8 cellular contexts compared by ENCODE assay signal in genomic region chr1:159921700-159922498, GRCh38. TPM values are rescaled to one million over a fixed set of nuclear protein-coding genes. Genes with fewer than 3 reads are reported as not detected.
DNase-seq lines count a peak whose midpoint lies in the region; ATAC-seq and TF ChIP-seq lines count a peak whose summit lies in the region.

No MANE protein-coding gene starts in this region.

- H3K79me2 ChIP-seq in Loucy (ENCODE audit: insufficient read depth, low read length) (peaks cover 92% of the 10 kb centered on the region), mammary epithelial cell (ENCODE audit: insufficient read depth, low read length) (peaks cover 71% of the 10 kb centered on the region)

- BruUV-seq in mammary epithelial cell (replicated peaks; lab: Mats Ljungman, UMichigan), result no TSS peak

- H3F3A ChIP-seq in Loucy (ENCODE audit: low read depth), result no peaks in the 10 kb centered on the region

- H3K36me3 Mint-ChIP-seq in CD8-positive, alpha-beta T cell, result peaks cover 63% of the 10 kb centered on the region
- H3K36me3 Mint-ChIP-seq in naive thymus-derived CD8-positive, alpha-beta T cell, result peaks cover 0 to 49% (median 17%) of the 10 kb centered on the region in 3 donors

- H3K9me3 Mint-ChIP-seq in CD8-positive, alpha-beta T cell, result no peaks in the 10 kb centered on the region
- H3K9me3 Mint-ChIP-seq in naive thymus-derived CD8-positive, alpha-beta T cell, result peaks cover 0 to 2% (median 0%) of the 10 kb centered on the region in 9 donors

- H3K4me2 ChIP-seq in Loucy (ENCODE audit: low read depth, low read length, poor library complexity, severe bottlenecking) (peak overlapping the region; percentile 99), mammary epithelial cell (ENCODE audit: insufficient read depth, low read depth, low read length) (peak overlapping the region; percentile 85)

- peak overlapping the region; percentile 95 for H3K4me3 Mint-ChIP-seq in CD8-positive, alpha-beta T cell
- H3K4me3 Mint-ChIP-seq in naive thymus-derived CD8-positive, alpha-beta T cell, result peak overlapping the region; percentile 85 to 100 (median 96)

- no peak for ATAC-seq in CD8-positive, alpha-beta T cell
- ATAC-seq in naive thymus-derived CD8-positive, alpha-beta T cell, result no peak
- no peak for ATAC-seq in omental fat pad (ENCODE audit: low FRiP score)
- ATAC-seq in GM18511 (IDR thresholded peaks at IDR 0.05; ENCODE audit: unreplicated experiment), result no peak

- peaks cover 64% of the 10 kb centered on the region for H3K4me1 Mint-ChIP-seq in CD8-positive, alpha-beta T cell (ENCODE audit: low read depth)
- peaks cover 54 to 82% (median 72%) of the 10 kb centered on the region in 4 donors for H3K4me1 Mint-ChIP-seq in naive thymus-derived CD8-positive, alpha-beta T cell

- no peak for TF ChIP-seq CTCF in CD8-positive, alpha-beta T cell (IDR thresholded peaks at IDR 0.05)
- TF ChIP-seq CTCF in Loucy (conservative IDR thresholded peaks at IDR 0.05; ENCODE audit: low read length), result no peak
- no peak for TF ChIP-seq CTCF in mammary epithelial cell (conservative IDR thresholded peaks at IDR 0.05 in 1 of 2, IDR thresholded peaks at IDR 0.05 in 1 of 2; ENCODE audit: extremely low read depth in 1 of 2, insufficient read depth in 1 of 2, low read depth in 1 of 2, low read length in 2 of 2)
- no peak for TF ChIP-seq CTCF in omental fat pad (IDR thresholded peaks at IDR 0.05)

- intact Hi-C loops in CD8-positive, alpha-beta T cell (cut with DNase I, micrococcal nuclease), result loop anchor here (5.0 to 10.0 kb wide), 4 partner anchors 113 to 1473 kb away; partner anchors contain the start of genes DCAF8 (in 1 of the 2), IGSF8 (in 1 of the 2) and PIGM (in 1 of the 2)
- intact Hi-C loops in mammary epithelial cell (cut with micrococcal nuclease), result no loop called here

- H3K9me3 ChIP-seq in CD8-positive, alpha-beta T cell (ENCODE audit: low read length), result no peaks in the 10 kb centered on the region
- H3K9me3 ChIP-seq in Loucy (ENCODE audit: insufficient read depth, low read depth, low read length) (no peaks in the 10 kb centered on the region), mammary epithelial cell (replicated peaks; ENCODE audit: insufficient read depth, low read length) (no peaks in the 10 kb centered on the region)

- dilution Hi-C loops in mammary epithelial cell (cut with HindIII; ENCODE audit: low sequenced_read_pairs), result no loop called here

- in situ Hi-C loops in mammary epithelial cell (cut with MboI; ENCODE audit: low sequenced_read_pairs in 2 of 2), result no loop called here

- peak overlapping the region; percentile 83 for H3K4me3 ChIP-seq in CD8-positive, alpha-beta T cell (ENCODE audit: low read depth, low read length)
- peak overlapping the region; percentile 91 for H3K4me3 ChIP-seq in Loucy (ENCODE audit: low read length, poor library complexity, severe bottlenecking)
- H3K4me3 ChIP-seq in mammary epithelial cell (replicated peaks in 1 of 3; ENCODE audit: insufficient read depth in 1 of 3, low read depth in 2 of 3, low read length in 3 of 3), result peak overlapping the region in 1 of 3 experiments; percentile 93

- POLR2A ChIA-PET in CD8-positive, alpha-beta T cell (lab: Charles Lee), result no interaction called here
- POLR2A ChIA-PET in naive thymus-derived CD8-positive, alpha-beta T cell (lab: Charles Lee), result interaction anchor here (0.6 to 1.5 kb wide), 4 partner anchors 14 to 96 kb away, joined by 3 to 5 read pairs (median 4); no protein-coding TSS in a partner anchor

- CTCF ChIA-PET in CD8-positive, alpha-beta T cell (lab: Charles Lee), result interaction anchor here (1.1 to 8.1 kb wide), 7 partner anchors 13 to 141 kb away, joined by 3 to 54 read pairs (median 7); partner anchors contain the start of gene DUSP23
- CTCF ChIA-PET in mammary epithelial cell (lab: Charles Lee; ENCODE audit: low non-redundant PET), result no interaction called here

- peak overlapping the region; percentile 94 for H3K27ac ChIP-seq in CD8-positive, alpha-beta T cell (ENCODE audit: low read depth, low read length)
- peak overlapping the region; percentile 98 for H3K27ac ChIP-seq in mammary epithelial cell (ENCODE audit: insufficient read depth, low read depth, low read length)

- H3K27ac Mint-ChIP-seq in CD8-positive, alpha-beta T cell, result peak overlapping the region; percentile 98
- peak overlapping the region; percentile 98 to 100 (median 100) for H3K27ac Mint-ChIP-seq in naive thymus-derived CD8-positive, alpha-beta T cell

- H3K36me3 ChIP-seq in CD8-positive, alpha-beta T cell (ENCODE audit: insufficient read depth, low read length), result peaks cover 32% of the 10 kb centered on the region
- peaks cover 40% of the 10 kb centered on the region for H3K36me3 ChIP-seq in Loucy (ENCODE audit: insufficient read depth, low read length)
- peaks cover 14% of the 10 kb centered on the region for H3K36me3 ChIP-seq in mammary epithelial cell (ENCODE audit: insufficient read depth, low read length)

- no peaks in the 10 kb centered on the region for H3K9me2 ChIP-seq in Loucy (replicated peaks; ENCODE audit: low read depth, low read length)

- H4K20me1 ChIP-seq in Loucy (ENCODE audit: insufficient read depth, low read length, poor library complexity, severe bottlenecking) (peaks cover 70% of the 10 kb centered on the region), mammary epithelial cell (ENCODE audit: insufficient read depth, low read length) (no peaks in the 10 kb centered on the region)

- H2AFZ ChIP-seq in Loucy (ENCODE audit: low read length) (no peak overlapping the region), mammary epithelial cell (ENCODE audit: low read depth, low read length) (no peak overlapping the region)

- no peaks in the 10 kb centered on the region for H3K27me3 Mint-ChIP-seq in CD8-positive, alpha-beta T cell (ENCODE audit: low read depth)
- peaks cover 0 to 5% (median 0%) of the 10 kb centered on the region in 5 donors for H3K27me3 Mint-ChIP-seq in naive thymus-derived CD8-positive, alpha-beta T cell

- H3K9ac ChIP-seq in Loucy (ENCODE audit: low read depth, low read length, poor library complexity, severe bottlenecking) (peak overlapping the region; percentile 96), mammary epithelial cell (ENCODE audit: insufficient read depth, low read length) (no peak overlapping the region)

- peak in 1 of 7 experiments; percentile 49 for DNase-seq in CD8-positive, alpha-beta T cell
- DNase-seq in mammary epithelial cell (no peak), omental fat pad (ENCODE audit: low spot score) (no peak), cerebellum (ENCODE audit: low spot score) (no peak)
- DNase-seq in naive thymus-derived CD8-positive, alpha-beta T cell, result peak in 6 of 10 donors; percentile 28 to 48 (median 40)
- no peak for DNase-seq in stimulated activated CD4-positive, alpha-beta T cell treated with anti-CD3 and anti-CD28 coated beads, Interleukin-4, amount 100 ng/mL, for 1 hour

- WGBS in mammary epithelial cell (ENCODE audit: low coverage, missing lambda C conversion rate), result 76% methylated on average over 9 of the region's 18 CpGs

- no peaks in the 10 kb centered on the region for H3K27me3 ChIP-seq in CD8-positive, alpha-beta T cell (ENCODE audit: insufficient read depth, low read length)
- H3K27me3 ChIP-seq in Loucy (ENCODE audit: insufficient read depth, low read length, poor library complexity, severe bottlenecking), result peaks cover 8% of the 10 kb centered on the region
- H3K27me3 ChIP-seq in mammary epithelial cell (ENCODE audit: insufficient read depth, low read length), result no peaks in the 10 kb centered on the region

- H3K4me1 ChIP-seq in CD8-positive, alpha-beta T cell (ENCODE audit: insufficient read depth, low read length), result peaks cover 40% of the 10 kb centered on the region
- H3K4me1 ChIP-seq in Loucy (ENCODE audit: insufficient read depth, low read length, poor library complexity, severe bottlenecking), result peaks cover 66% of the 10 kb centered on the region
- H3K4me1 ChIP-seq in mammary epithelial cell (ENCODE audit: insufficient read depth, low read length), result peaks cover 46% of the 10 kb centered on the region

RNA-seq across cellular contexts. Expression of gene TAGLN2, which starts 3.4 kb away (rescaled TPM):
- total RNA-seq in CD8-positive, alpha-beta T cell, result 100 to 1,000 TPM; 235 to 238 TPM
- total RNA-seq in mammary epithelial cell (100 to 1,000 TPM; 178 to 454 TPM), omental fat pad (100 to 1,000 TPM; 242 to 569 (median 258) TPM), cerebellum (15.1 TPM)
- 748 TPM for polyA plus RNA-seq in mammary epithelial cell
- 594 TPM for polyA minus RNA-seq in mammary epithelial cell
- total RNA-seq in naive thymus-derived CD8-positive, alpha-beta T cell, result 100 to 1,000 TPM; 125 to 136 TPM
- polyA plus RNA-seq in naive thymus-derived CD8-positive, alpha-beta T cell, result 100 to 1,000 TPM; 477 to 825 (median 609) TPM

RNA-seq across cellular contexts. Expression of gene CFAP45, which starts 21.9 kb away (rescaled TPM):
- 1 to 10 TPM; 4.9 to 7.1 TPM for total RNA-seq in CD8-positive, alpha-beta T cell
- total RNA-seq in mammary epithelial cell, result under 1 TPM in 1 of 2 donors, not detected in 1; 0.82 TPM
- 0.36 TPM for polyA plus RNA-seq in mammary epithelial cell
- not detected for polyA minus RNA-seq in mammary epithelial cell
- 1 to 10 TPM; 1.3 to 1.5 TPM for total RNA-seq in naive thymus-derived CD8-positive, alpha-beta T cell
- polyA plus RNA-seq in naive thymus-derived CD8-positive, alpha-beta T cell, result under 1 TPM in 1 of 3 donors, not detected in 2; 0.33 TPM
- 1 to 10 TPM in 1 of 4 donors, under 1 TPM in 2, not detected in 1; 0.84 to 5.3 (median 0.95) TPM for total RNA-seq in omental fat pad
- total RNA-seq in cerebellum, result 1.1 TPM

RNA-seq across cellular contexts. Expression of gene IGSF9, which starts 23.5 kb away (rescaled TPM):
- not detected for total RNA-seq in CD8-positive, alpha-beta T cell
- 10 to 100 TPM in 1 of 2 donors, 1 to 10 TPM in 1; 1.2 to 21.9 TPM for total RNA-seq in mammary epithelial cell
- polyA plus RNA-seq in mammary epithelial cell, result 8.3 TPM
- polyA minus RNA-seq in mammary epithelial cell, result 19.1 TPM
- total RNA-seq in naive thymus-derived CD8-positive, alpha-beta T cell, result under 1 TPM; 0.16 to 0.21 TPM
- polyA plus RNA-seq in naive thymus-derived CD8-positive, alpha-beta T cell, result not detected
- total RNA-seq in omental fat pad, result 10 to 100 TPM in 1 of 4 donors, 1 to 10 TPM in 2, not detected in 1; 4.3 to 11.0 (median 9.4) TPM
- 4.7 TPM for total RNA-seq in cerebellum

RNA-seq across cellular contexts. Expression of gene SLAMF9, which starts 32.1 kb away (rescaled TPM):
- total RNA-seq in CD8-positive, alpha-beta T cell, result not detected
- total RNA-seq in mammary epithelial cell (not detected), omental fat pad (1 to 10 TPM in 2 of 4 donors, under 1 TPM in 1, not detected in 1; 0.56 to 7.2 (median 1.0) TPM), cerebellum (not detected)
- polyA plus RNA-seq in mammary epithelial cell, result 0.15 TPM
- polyA minus RNA-seq in mammary epithelial cell, result not detected
- not detected for total RNA-seq in naive thymus-derived CD8-positive, alpha-beta T cell
- not detected for polyA plus RNA-seq in naive thymus-derived CD8-positive, alpha-beta T cell

RNA-seq across cellular contexts. Expression of gene VSIG8, which starts 59.4 kb away (rescaled TPM):
- total RNA-seq in CD8-positive, alpha-beta T cell, result not detected
- total RNA-seq in mammary epithelial cell (not detected), omental fat pad (not detected), cerebellum (0.18 TPM)
- not detected for polyA plus RNA-seq in mammary epithelial cell
- not detected for polyA minus RNA-seq in mammary epithelial cell
- total RNA-seq in naive thymus-derived CD8-positive, alpha-beta T cell, result not detected
- polyA plus RNA-seq in naive thymus-derived CD8-positive, alpha-beta T cell, result not detected

Comparison
In these comparisons a context has a peak if more than half of its experiments do, and no peak if none do; other contexts are left out.
1. DNase-seq: peak in naive thymus-derived CD8-positive, alpha-beta T cell (6 of 10); none in mammary epithelial cell (single experiment), omental fat pad (single experiment), cerebellum (single experiment) and stimulated activated CD4-positive, alpha-beta T cell treated with anti-CD3 and anti-CD28 coated beads, Interleukin-4, amount 100 ng/mL, for 1 hour (single experiment).